8 cellular contexts compared by ENCODE assay signal in the genomic region with DNA sequence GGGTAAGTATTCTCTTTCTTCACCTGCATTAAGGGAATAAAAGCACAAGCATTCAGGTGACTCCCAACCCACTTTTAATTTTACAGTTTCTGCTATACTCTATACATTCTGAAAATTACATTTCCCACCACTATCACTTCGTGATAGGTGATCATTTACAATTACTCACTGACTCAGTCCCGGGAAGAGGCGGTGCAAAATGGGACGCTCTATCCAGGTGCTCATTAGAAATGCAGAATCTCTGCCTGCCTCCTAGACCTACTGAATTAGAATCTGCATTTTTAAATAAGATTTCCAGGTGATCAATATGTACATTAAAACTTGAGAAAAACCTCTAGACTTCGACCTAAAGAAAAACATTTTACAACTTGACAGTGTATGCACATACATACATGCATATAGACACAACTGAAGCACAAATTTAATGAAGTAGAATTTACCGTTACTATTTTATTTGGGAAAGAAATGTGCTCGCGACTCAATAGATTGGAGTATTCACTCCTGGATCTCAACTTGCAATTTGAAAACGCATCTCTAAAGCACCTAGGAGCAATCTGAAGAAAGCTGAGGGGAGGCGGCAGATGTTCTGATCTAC. TPM values are rescaled to one million over a fixed set of nuclear protein-coding genes. Genes with fewer than 3 reads are reported as not detected.
DNase-seq lines count a peak whose midpoint lies in the region; ATAC-seq and TF ChIP-seq lines count a peak whose summit lies in the region.

No MANE protein-coding gene starts in this region.

- H3K4me1 Mint-ChIP-seq in activated naive CD4-positive, alpha-beta T cell treated with anti-CD3 and anti-CD28 coated beads for 36 hours (ENCODE audit: low read depth) = peaks cover 53% of the 10 kb centered on the region
- H3K4me1 Mint-ChIP-seq in MCF 10A (ENCODE audit: insufficient read depth, unreplicated experiment) (peaks cover 30% of the 10 kb centered on the region), type B pancreatic cell (ENCODE audit: unreplicated experiment) (peaks cover 31% of the 10 kb centered on the region)

- H3K36me3 Mint-ChIP-seq in activated naive CD4-positive, alpha-beta T cell treated with anti-CD3 and anti-CD28 coated beads for 36 hours (ENCODE audit: low read depth) = peaks cover 37% of the 10 kb centered on the region
- peaks cover 15% of the 10 kb centered on the region for H3K36me3 Mint-ChIP-seq in MCF 10A (ENCODE audit: insufficient read depth, unreplicated experiment)
- H3K36me3 Mint-ChIP-seq in type B pancreatic cell = peaks cover 1% of the 10 kb centered on the region

- TF ChIP-seq CTCF in MCF 10A (IDR thresholded peaks at IDR 0.05; ENCODE audit: unreplicated experiment) (no peak), lung (IDR thresholded peaks at IDR 0.05; ENCODE audit: control extremely low read depth, extremely low read depth) (no peak), type B pancreatic cell (conservative IDR thresholded peaks at IDR 0.05) (no peak)

- no peaks in the 10 kb centered on the region for H3K36me3 ChIP-seq in lung (ENCODE audit: control insufficient read depth in 2 of 2, insufficient read depth in 2 of 2, low read length in 2 of 2)

- DNase-seq in activated naive CD4-positive, alpha-beta T cell treated with anti-CD3 and anti-CD28 coated beads for 36 hours = peak; percentile 33
- no peak for DNase-seq in activated naive CD4-positive, alpha-beta T cell treated with Interleukin-2 at 50 U/mL for 16 hours
- DNase-seq in MCF 10A (ENCODE audit: unreplicated experiment) = no peak
- no peak for DNase-seq in lung (ENCODE audit: low spot score)
- DNase-seq in type B pancreatic cell (ENCODE audit: extremely low spot score, unreplicated experiment) = no peak
- no peak for DNase-seq in activated effector memory CD4-positive, alpha-beta T cell treated with anti-CD3 and anti-CD28 coated beads, Interleukin-2, amount 50 U/mL, for 16 hours
- DNase-seq in pons (ENCODE audit: low spot score) = no peak

- no peak overlapping the region for H3K4me3 ChIP-seq in lung

- POLR2A ChIA-PET in MCF 10A (lab: Yijun Ruan, JAX) = interaction anchor here (0.7 to 11.7 kb wide), 40 partner anchors 9 to 927 kb away, joined by 3 to 190 read pairs (median 5); partner anchors contain the start of gene STT3B

- ATAC-seq in lung (ENCODE audit: insufficient read depth, low FRiP score) = no peak
- ATAC-seq in GM18520 (IDR thresholded peaks at IDR 0.05; ENCODE audit: unreplicated experiment) = no peak

- intact Hi-C loops in activated naive CD4-positive, alpha-beta T cell treated with anti-CD3 and anti-CD28 coated beads for 36 hours (cut with micrococcal nuclease) = loop anchor here (1.0 to 10.0 kb wide), 10 partner anchors 14 to 926 kb away; partner anchors contain the start of gene STT3B
- intact Hi-C loops in MCF 10A (cut with micrococcal nuclease) = loop anchor here (1.0 to 10.0 kb wide), 10 partner anchors 61 to 493 kb away; no protein-coding TSS in a partner anchor

- peak overlapping the region; percentile 94 for H3K4me3 Mint-ChIP-seq in activated naive CD4-positive, alpha-beta T cell treated with anti-CD3 and anti-CD28 coated beads for 36 hours
- H3K4me3 Mint-ChIP-seq in MCF 10A (ENCODE audit: unreplicated experiment) = peak overlapping the region; percentile 86
- H3K4me3 Mint-ChIP-seq in type B pancreatic cell = peak overlapping the region; percentile 97

- peaks cover 3 to 25% of the 10 kb centered on the region in 2 donors for H3K4me1 ChIP-seq in lung (ENCODE audit: control insufficient read depth in 2 of 2, insufficient read depth in 2 of 2, low read length in 2 of 2)

- peak overlapping the region; percentile 100 for H3K27ac Mint-ChIP-seq in activated naive CD4-positive, alpha-beta T cell treated with anti-CD3 and anti-CD28 coated beads for 36 hours
- H3K27ac Mint-ChIP-seq in MCF 10A (ENCODE audit: low read depth, unreplicated experiment) (peak overlapping the region; percentile 93), type B pancreatic cell (peak overlapping the region; percentile 92)

- 29 to 42% methylated on average over 10 of the region's 10 CpGs for WGBS in lung, 2 donors

- H3K27me3 Mint-ChIP-seq in activated naive CD4-positive, alpha-beta T cell treated with anti-CD3 and anti-CD28 coated beads for 36 hours (ENCODE audit: low read depth) = no peaks in the 10 kb centered on the region
- no peaks in the 10 kb centered on the region for H3K27me3 Mint-ChIP-seq in MCF 10A (ENCODE audit: insufficient read depth, unreplicated experiment)
- peaks cover 16% of the 10 kb centered on the region for H3K27me3 Mint-ChIP-seq in type B pancreatic cell

- peaks cover 2% of the 10 kb centered on the region for H3K9me3 Mint-ChIP-seq in activated naive CD4-positive, alpha-beta T cell treated with anti-CD3 and anti-CD28 coated beads for 36 hours
- H3K9me3 Mint-ChIP-seq in MCF 10A (ENCODE audit: unreplicated experiment) (no peaks in the 10 kb centered on the region), type B pancreatic cell (peaks cover 6% of the 10 kb centered on the region)

- CTCF ChIA-PET in activated naive CD4-positive, alpha-beta T cell treated with anti-CD3 and anti-CD28 coated beads for 36 hours (lab: Charles Lee) = interaction anchor here (0.7 to 4.1 kb wide), 5 partner anchors 10 to 286 kb away, joined by 3 to 13 read pairs (median 3); no protein-coding TSS in a partner anchor
- CTCF ChIA-PET in MCF 10A (lab: Yijun Ruan, JAX) = interaction anchor here (0.5 to 1.4 kb wide), 6 partner anchors 9 to 139 kb away, joined by 3 to 4 read pairs (median 3); no protein-coding TSS in a partner anchor

- no peaks in the 10 kb centered on the region for H3K9me3 ChIP-seq in lung (ENCODE audit: control insufficient read depth in 2 of 2, insufficient read depth in 1 of 2, low read length in 1 of 2)

- TSS peak; percentile 74 for BruUV-seq in MCF 10A (replicated peaks; lab: Mats Ljungman, UMichigan)

- H3K27me3 ChIP-seq in lung (ENCODE audit: control insufficient read depth, insufficient read depth) = no peaks in the 10 kb centered on the region

- H3K27ac ChIP-seq in lung (ENCODE audit: low read depth in 1 of 2, low read length in 1 of 2) = peak overlapping the region; percentile 99

RNA-seq across cellular contexts. Expression of gene TGFBR2, which starts 0.6 kb away (rescaled TPM):
- 10 to 100 TPM; 57.8 to 58.1 TPM for total RNA-seq in activated naive CD4-positive, alpha-beta T cell treated with anti-CD3 and anti-CD28 coated beads for 36 hours
- total RNA-seq in MCF 10A (2022) (103 and 104 TPM in 2 replicates), lung (100 to 1,000 TPM; 198 to 232 TPM), type B pancreatic cell (ENCODE audit: low replicate concordance) (21.8 and 26.1 TPM in 2 replicates)
- 100 to 1,000 TPM in 1 of 2 donors, 10 to 100 TPM in 1; 31.1 to 129 TPM for polyA plus RNA-seq in lung
